Comparison of ENCODE assay signal across 28 cellular contexts in genomic region chr15:68173119-68173518, GRCh38.
"Had no signal": no experiment of that assay in that cellular context is flagged by ENCODE, and none has a peak within 500 bp of the region (broad histone marks: within the 10 kb centered on the region; RNA-seq: fewer than 3 reads in every experiment).

No MANE protein-coding gene starts in this region.

- FAIRE-seq: colon, endometrium, endothelial cell of umbilical vein, frontal cortex had no signal

- ATAC-seq: effector memory CD8-positive, alpha-beta T cell; esophagus mucosa; foreskin keratinocyte; gastrocnemius medialis; gastroesophageal sphincter; heart left ventricle; heart right ventricle had no signal

- H3K27me3 ChIP-seq: colonic mucosa, dorsolateral prefrontal cortex, esophagus muscularis mucosa, esophagus squamous epithelium, foreskin keratinocyte, gastrocnemius medialis, gastroesophageal sphincter, heart left ventricle, heart right ventricle had no signal

- H3K4me3 ChIP-seq: colonic mucosa, coronary artery, dorsolateral prefrontal cortex, esophagus muscularis mucosa, esophagus squamous epithelium, gastrocnemius medialis, gastroesophageal sphincter, heart left ventricle, heart right ventricle had no signal

- H3K9me3 ChIP-seq: colonic mucosa, esophagus muscularis mucosa, esophagus squamous epithelium, gastrocnemius medialis, gastroesophageal sphincter, heart left ventricle, heart right ventricle had no signal

- H3K27ac ChIP-seq: colonic mucosa, coronary artery, dorsolateral prefrontal cortex, epithelial cell of prostate, esophagus muscularis mucosa, esophagus squamous epithelium, foreskin keratinocyte, gastrocnemius medialis, gastroesophageal sphincter, heart left ventricle, heart right ventricle had no signal

- H3K4me1 ChIP-seq: colonic mucosa, foreskin keratinocyte, gastrocnemius medialis had no signal

- DNase-seq: colonic mucosa; cortex of kidney; dermis blood vessel endothelial cell; dorsolateral prefrontal cortex; effector CD4-positive, alpha-beta T cell; effector CD8-positive, alpha-beta T cell; effector memory CD4-positive, alpha-beta T cell; effector memory CD8-positive, alpha-beta T cell; endodermal cell; erythroblast; esophagus squamous epithelium; foreskin fibroblast; foreskin keratinocyte; foreskin melanocyte; gastrocnemius medialis; glutamatergic neuron; head of caudate nucleus; heart left ventricle; heart right ventricle had no signal
